ENCODE assay signal across 18 cellular contexts in genomic region chr11:73539506-73540084, GRCh38.
"Had no signal": no experiment of that assay in that cellular context is flagged by ENCODE, and none has a peak within 500 bp of the region (broad histone marks: within the 10 kb centered on the region; RNA-seq: fewer than 3 reads in every experiment).

No MANE protein-coding gene starts in this region.

- H3K27me3 ChIP-seq: breast epithelium, dorsolateral prefrontal cortex, spleen, suprapubic skin had no signal

- ATAC-seq: esophagus mucosa, left colon, sciatic nerve had no signal

- H3K36me3 Mint-ChIP-seq: activated CD4-positive, alpha-beta memory T cell treated with anti-CD3 and anti-CD28 coated beads for 36 hours had no signal

- H3K9me3 Mint-ChIP-seq: activated CD4-positive, alpha-beta memory T cell treated with anti-CD3 and anti-CD28 coated beads for 36 hours; activated naive CD8-positive, alpha-beta T cell treated with anti-CD3 and anti-CD28 coated beads, Interleukin-2, amount 10 ng/mL, durations not matched to agents 7 days and 5 days; naive thymus-derived CD8-positive, alpha-beta T cell; type B pancreatic cell had no signal

- H3K27ac Mint-ChIP-seq: activated CD4-positive, alpha-beta memory T cell treated with anti-CD3 and anti-CD28 coated beads for 36 hours; type B pancreatic cell had no signal

- DNase-seq: activated CD4-positive, alpha-beta memory T cell treated with anti-CD3 and anti-CD28 coated beads for 36 hours; activated CD4-positive, alpha-beta T cell treated with anti-CD3 and anti-CD28 coated beads for 1 hour; activated gamma-delta T cell; activated naive CD8-positive, alpha-beta T cell treated with anti-CD3 and anti-CD28 coated beads, Interleukin-2, amount 10 ng/mL, durations not matched to agents 7 days and 5 days; activated T-cell treated with anti-CD3 and anti-CD28 coated beads, Interleukin-2, amount 50 U/mL, for 48 hours; anterior cingulate cortex; left colon; mammary epithelial cell; naive thymus-derived CD8-positive, alpha-beta T cell; spleen; stimulated activated CD4-positive, alpha-beta T cell treated with anti-CD3 and anti-CD28 coated beads, Interleukin-2, amount 100 ng/mL, for 24 hours; stimulated activated naive CD4-positive, alpha-beta T cell treated with Interleukin-2 at 50 U/mL for 16 hours had no signal

- H3K9me3 ChIP-seq: breast epithelium, spleen, suprapubic skin had no signal

- H3K36me3 ChIP-seq: breast epithelium, spleen, suprapubic skin had no signal

- H3K27ac ChIP-seq: suprapubic skin had no signal

- H3K4me3 Mint-ChIP-seq: activated CD4-positive, alpha-beta memory T cell treated with anti-CD3 and anti-CD28 coated beads for 36 hours; type B pancreatic cell had no signal

- H3K4me1 ChIP-seq: breast epithelium had no signal

- H3K4me3 ChIP-seq: breast epithelium, dorsolateral prefrontal cortex, spleen, suprapubic skin had no signal

- H3K27me3 Mint-ChIP-seq: activated CD4-positive, alpha-beta memory T cell treated with anti-CD3 and anti-CD28 coated beads for 36 hours; activated naive CD8-positive, alpha-beta T cell treated with anti-CD3 and anti-CD28 coated beads, Interleukin-2, amount 10 ng/mL, durations not matched to agents 7 days and 5 days; naive thymus-derived CD8-positive, alpha-beta T cell; type B pancreatic cell had no signal
